Comparison of ENCODE assay signal across 1 cellular context in the genomic region with DNA sequence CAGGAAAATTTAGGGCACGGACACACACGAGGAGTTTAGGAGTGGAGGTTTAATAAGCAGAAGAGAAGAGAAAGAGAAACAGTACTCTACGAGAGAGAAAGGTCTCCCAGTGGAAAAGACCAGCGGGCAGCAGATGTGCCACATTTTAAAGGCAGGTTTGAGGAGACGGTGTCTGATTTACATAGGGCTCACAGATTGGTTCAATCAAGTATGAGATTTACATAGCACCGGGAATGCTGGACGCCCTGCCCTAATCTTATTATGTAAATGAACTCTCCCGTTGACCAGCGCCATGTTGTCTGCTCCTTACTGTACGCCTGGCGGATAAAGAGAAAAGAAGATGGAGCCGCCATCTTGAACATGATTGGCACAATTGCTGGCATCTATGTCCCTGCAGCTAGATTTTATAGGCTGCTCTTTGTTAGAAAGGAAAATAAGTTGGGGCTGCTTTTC.
A peak's percentile ranks its signal among the peaks of the same experiment; 100 is the strongest.
TF ChIP-seq lines count a peak whose summit lies in the region.

No MANE protein-coding gene starts in this region.

TF ChIP-seq in HepG2, 621 proteins besides CTCF, POLR2A, EP300 and RAD21:
- TF ChIP-seq ZSCAN30 (CRISPR knock-in tag; IDR thresholded peaks at IDR 0.05) = no peak
- 0 out of 2 replicates have a peak, but pooled peaks have one; percentile 54 for TF ChIP-seq SMAD9 (CRISPR knock-in tag; IDR thresholded peaks at IDR 0.05)
- no peak for TF ChIP-seq ZNF543 (CRISPR knock-in tag; IDR thresholded peaks at IDR 0.05)
- no peak for TF ChIP-seq CBX5 (CRISPR knock-in tag; IDR thresholded peaks at IDR 0.05; ENCODE audit: borderline replicate concordance)
- no peak for TF ChIP-seq ZSCAN9 (CRISPR knock-in tag; IDR thresholded peaks at IDR 0.05; ENCODE audit: borderline replicate concordance)
